ENCODE assay signal across 8 cellular contexts in genomic region chr10:72354356-72355213, GRCh38. TPM values are rescaled to one million over a fixed set of nuclear protein-coding genes. Genes with fewer than 3 reads are reported as not detected.
DNase-seq lines count a peak whose midpoint lies in the region; ATAC-seq and TF ChIP-seq lines count a peak whose summit lies in the region.

TSS of gene DNAJB12 (minus strand) at chr10:72354919. CDS start at chr10:72354897, 22 bp downstream.

- H3K27me3 ChIP-seq in Peyer's patch (no peaks in the 10 kb centered on the region), mucosa of stomach (ENCODE audit: control insufficient read depth, insufficient read depth, low read length) (no peaks in the 10 kb centered on the region)

- peak within 1 kb of the TSS; percentile 97 for H3K27ac ChIP-seq in KOPT-K1 (ENCODE audit: low read depth, low read length, poor library complexity, severe bottlenecking)
- peak within 1 kb of the TSS; percentile 83 to 98 (median 96) for H3K27ac ChIP-seq in Peyer's patch

- H3K4me1 ChIP-seq in Peyer's patch (peaks cover 5 to 20% (median 9%) of the 10 kb centered on the region in 4 donors), mucosa of stomach (ENCODE audit: control insufficient read depth, insufficient read depth, low read length) (peaks cover 11% of the 10 kb centered on the region)

- peak within 1 kb of the TSS; percentile 57 to 90 (median 82) for H3K4me3 ChIP-seq in Peyer's patch
- H3K4me3 ChIP-seq in mucosa of stomach (ENCODE audit: low read length), result peak within 1 kb of the TSS; percentile 90

- peak within 1 kb of the TSS; percentile 89 for H3K9ac ChIP-seq in mucosa of stomach (ENCODE audit: low read length)

- H3K9me3 ChIP-seq in KOPT-K1 (ENCODE audit: insufficient read depth, low read length, poor library complexity, severe bottlenecking) (no peaks in the 10 kb centered on the region), Peyer's patch (no peaks in the 10 kb centered on the region), mucosa of stomach (ENCODE audit: control insufficient read depth, low read length) (no peaks in the 10 kb centered on the region)

- no peak for TF ChIP-seq CTCF in Peyer's patch (IDR thresholded peaks at IDR 0.05)

- H3K36me3 ChIP-seq in KOPT-K1 (ENCODE audit: insufficient read depth, low read length), result peaks cover 36% of the 10 kb centered on the region; the same call in 1 of the 2 replicates
- peaks cover 0 to 7% (median 0%) of the 10 kb centered on the region in 3 donors for H3K36me3 ChIP-seq in Peyer's patch
- H3K36me3 ChIP-seq in mucosa of stomach (ENCODE audit: control insufficient read depth, insufficient read depth, low read length), result peaks cover 7% of the 10 kb centered on the region

- ATAC-seq in GM21786 (IDR thresholded peaks at IDR 0.05; ENCODE audit: unreplicated experiment) (peak; percentile 78), esophagus mucosa (peak; percentile 92)

- TF ChIP-seq POLR2A in Peyer's patch (IDR thresholded peaks at IDR 0.05), result peak; percentile 71 to 75

- DNase-seq in DMS79 (lab: John Stamatoyannopoulos, UW) (peak; percentile 74), Peyer's patch (peak; percentile 78 to 94 (median 94))
- peak; percentile 94 for DNase-seq in activated T-cell treated with anti-CD3 and anti-CD28 coated beads, Interleukin-2, amount 50 U/mL, for 48 hours
- DNase-seq in stimulated activated CD8-positive, alpha-beta memory T cell treated with anti-CD3 and anti-CD28 coated beads, Interleukin-4, amount 100 ng/mL, for 48 hours, result peak; percentile 91

RNA-seq across cellular contexts. Expression of gene DNAJB12, which starts in this region (rescaled TPM):
- total RNA-seq in Peyer's patch, result 10 to 100 TPM; 33.0 to 54.1 (median 47.2) TPM
- total RNA-seq in esophagus mucosa, result 21.6 TPM

Comparison
In these comparisons a context has a peak if more than half of its experiments do, and no peak if none do; other contexts are left out.
1. Peak in every context shown above with its lines: DNase-seq, ATAC-seq, H3K4me3 ChIP-seq and H3K27ac ChIP-seq.